ENCODE assay signal across 8 cellular contexts in the genomic region with DNA sequence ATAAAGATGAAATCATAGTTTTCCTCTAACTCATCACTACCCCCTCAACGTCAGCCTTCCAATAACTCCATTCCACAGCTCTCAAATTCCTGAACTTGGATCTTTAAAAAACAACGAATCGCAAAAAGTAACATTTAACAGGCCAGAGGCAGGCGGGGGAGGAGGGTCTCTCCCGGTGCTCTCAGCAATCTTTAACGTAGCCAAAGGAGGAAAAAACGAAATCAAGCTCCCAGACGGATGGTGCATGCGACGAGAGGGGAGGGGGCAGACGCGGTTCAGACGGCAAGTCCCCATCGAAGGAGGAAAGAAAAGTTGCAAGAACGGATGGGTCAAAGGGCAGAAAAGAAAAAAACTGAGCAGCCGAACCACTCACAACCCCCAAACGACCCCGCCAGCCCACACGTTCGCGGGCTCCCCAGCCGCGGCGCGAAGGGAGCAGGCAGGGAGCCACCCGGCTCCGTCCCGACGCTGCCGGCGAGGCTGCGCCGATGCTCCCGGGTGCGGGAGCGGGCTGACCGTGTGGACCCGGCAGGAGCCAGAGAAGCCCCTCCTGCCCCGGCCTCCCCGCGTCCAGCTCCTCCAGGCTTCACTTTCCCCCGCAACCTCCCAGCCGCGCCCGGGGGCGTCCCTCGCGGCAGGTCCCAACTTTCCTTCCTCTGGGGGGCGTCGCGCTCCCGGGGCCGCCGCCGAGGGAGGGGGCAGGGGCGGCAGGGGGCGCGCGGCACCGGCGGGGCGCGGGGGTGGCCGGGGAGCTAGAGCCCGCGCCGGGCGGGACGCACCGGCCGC. TPM values are rescaled to one million over a fixed set of nuclear protein-coding genes. Genes with fewer than 3 reads are reported as not detected.
DNase-seq lines count a peak whose midpoint lies in the region; ATAC-seq, FAIRE-seq and TF ChIP-seq lines count a peak whose summit lies in the region.

No MANE protein-coding gene starts in this region.

- H3K9me3 ChIP-seq in left lung: no peaks in the 10 kb centered on the region

- intact Hi-C loops in left lung (cut with DNase I): no loop called here

- H3K36me3 ChIP-seq in left lung: no peaks in the 10 kb centered on the region

- DNase-seq in AG09319 (ENCODE audit: extremely low read depth, low read depth) (no peak), GM19239 (ENCODE audit: insufficient read length, low spot score) (peak; percentile 19), choroid plexus epithelial cell (ENCODE audit: low read depth) (peak; percentile 51), left lung (peak; percentile 42 to 87), NCI-H187 treated with DMSO at 0.1 percent for 48 hours (lab: John Stamatoyannopoulos, UW) (no peak)
- peak; percentile 38 for DNase-seq in activated CD4-positive, CD25-positive, alpha-beta regulatory T cell treated with anti-CD3 and anti-CD28 coated beads, Interleukin-2, amount 50 U/mL, for 72 hours
- DNase-seq in stimulated activated CD4-positive, alpha-beta T cell treated with anti-CD3 and anti-CD28 coated beads, Interleukin-2, amount 100 ng/mL, for 48 hours: peak; percentile 16 to 25

- peak; percentile 14 for ATAC-seq in HG03571 (IDR thresholded peaks at IDR 0.05; ENCODE audit: unreplicated experiment)
- peak; percentile 1 for ATAC-seq in left lung

- peaks cover 21 to 80% of the 10 kb centered on the region in 2 donors for H3K4me1 ChIP-seq in left lung

- peak overlapping the region; percentile 87 for H3K4me3 ChIP-seq in choroid plexus epithelial cell (ENCODE audit: low read depth, low read length)
- peak overlapping the region; percentile 68 to 88 for H3K4me3 ChIP-seq in left lung

- TF ChIP-seq CTCF in AG09319 (IDR thresholded peaks at IDR 0.05; ENCODE audit: low read depth, low read length): peak; percentile 27
- peak; percentile 29 for TF ChIP-seq CTCF in choroid plexus epithelial cell (conservative IDR thresholded peaks at IDR 0.05; ENCODE audit: low read depth, low read length)
- TF ChIP-seq CTCF in left lung (IDR thresholded peaks at IDR 0.05): peak in 1 of 2 donors; percentile 14

- peak; percentile 86 for FAIRE-seq in GM19239 (lab: Jason Lieb, UNC)

- peak overlapping the region; percentile 91 to 93 for H3K27ac ChIP-seq in left lung

- no peaks in the 10 kb centered on the region for H3K27me3 ChIP-seq in left lung

RNA-seq across cellular contexts. Expression of gene PEAK1, which starts 0.7 kb away (rescaled TPM):
- 10 to 100 TPM; 84.2 to 86.9 TPM for total RNA-seq in left lung

RNA-seq across cellular contexts. Expression of gene HMG20A, which starts 1.4 kb away (rescaled TPM):
- 10 to 100 TPM; 34.9 to 40.3 TPM for total RNA-seq in left lung

Comparison
In these comparisons a context has a peak if more than half of its experiments do, and no peak if none do; other contexts are left out.
1. DNase-seq: peak in GM19239 (single experiment), activated CD4-positive, CD25-positive, alpha-beta regulatory T cell treated with anti-CD3 and anti-CD28 coated beads, Interleukin-2, amount 50 U/mL, for 72 hours (single experiment), choroid plexus epithelial cell (single experiment), left lung (2 of 2) and stimulated activated CD4-positive, alpha-beta T cell treated with anti-CD3 and anti-CD28 coated beads, Interleukin-2, amount 100 ng/mL, for 48 hours (2 of 2); none in AG09319 (single experiment) and NCI-H187 treated with DMSO at 0.1 percent for 48 hours (single experiment).